Comparison of ENCODE assay signal across 8 cellular contexts in the genomic region with DNA sequence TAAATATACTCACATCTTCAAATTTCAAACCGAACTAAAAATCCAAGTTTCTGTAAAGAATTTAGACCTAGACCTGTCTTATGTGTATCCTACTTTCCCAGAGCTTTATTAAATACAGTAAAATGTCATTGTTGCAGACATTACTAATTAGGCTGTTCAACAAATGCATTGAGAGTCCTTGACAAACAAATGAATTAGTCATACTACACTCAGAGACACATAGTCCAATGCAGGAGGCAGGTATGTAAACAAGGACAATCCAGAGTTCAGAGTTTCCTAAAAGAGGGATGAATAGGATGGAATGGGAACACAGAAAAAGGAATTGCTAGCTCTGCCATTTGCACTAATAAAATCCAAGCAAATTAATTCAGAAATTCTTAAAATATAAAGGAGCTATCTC. TPM values are rescaled to one million over a fixed set of nuclear protein-coding genes. Genes with fewer than 3 reads are reported as not detected.
DNase-seq lines count a peak whose midpoint lies in the region; ATAC-seq and TF ChIP-seq lines count a peak whose summit lies in the region.
"Had no signal": no experiment of that assay in that cellular context is flagged by ENCODE, and none has a peak within 500 bp of the region (broad histone marks: within the 10 kb centered on the region; RNA-seq: fewer than 3 reads in every experiment).

No MANE protein-coding gene starts in this region.

- no peak for ATAC-seq in GM23338
- no peak for ATAC-seq in psoas muscle
- no peak for ATAC-seq in GM18498 (IDR thresholded peaks at IDR 0.05; ENCODE audit: unreplicated experiment)
- no peak for ATAC-seq in upper lobe of left lung (ENCODE audit: low FRiP score in 2 of 2)
- ATAC-seq in HG02884 (IDR thresholded peaks at IDR 0.05; ENCODE audit: unreplicated experiment): no peak

- peaks cover 6% of the 10 kb centered on the region; the same call in 1 of the 2 replicates for H3K79me2 ChIP-seq in GM23338 (replicated peaks; ENCODE audit: insufficient read depth)

- no peak overlapping the region for H3K4me2 ChIP-seq in GM23338

- no peak overlapping the region for H3K27ac Mint-ChIP-seq in GM23338

- no peaks in the 10 kb centered on the region for H3K9me2 ChIP-seq in GM23338 (ENCODE audit: insufficient read depth)

- H4K20me1 ChIP-seq in GM23338 (replicated peaks; ENCODE audit: insufficient read depth): peaks cover 13% of the 10 kb centered on the region

- H3K4me1 Mint-ChIP-seq in GM23338: peaks cover 22% of the 10 kb centered on the region

- H3K4me3 ChIP-seq in GM23338 (no peak overlapping the region), dorsolateral prefrontal cortex (peak overlapping the region in 14 of 59 donors; percentile 59 to 92 (median 86)), psoas muscle (peak overlapping the region; percentile 91), upper lobe of left lung (no peak overlapping the region)

- 61 to 69% (median 68%) methylated on average over 1 of the region's 1 CpG for WGBS in psoas muscle, 3 donors
- WGBS in upper lobe of left lung, 2 donors: 87 to 90% methylated on average over 1 of the region's 1 CpG

- no peak for TF ChIP-seq EP300 in upper lobe of left lung (IDR thresholded peaks at IDR 0.05)

- H2AFZ ChIP-seq in GM23338: no peak overlapping the region

- H3K9me3 ChIP-seq in psoas muscle: no peaks in the 10 kb centered on the region
- H3K9me3 ChIP-seq in upper lobe of left lung: no peaks in the 10 kb centered on the region

- peak overlapping the region; percentile 93 for H3K4me3 Mint-ChIP-seq in GM23338

- peaks cover 23% of the 10 kb centered on the region for H3K4me1 ChIP-seq in GM23338 (ENCODE audit: insufficient read depth)
- H3K4me1 ChIP-seq in psoas muscle: peaks cover 26% of the 10 kb centered on the region
- peaks cover 12 to 28% (median 16%) of the 10 kb centered on the region in 4 donors for H3K4me1 ChIP-seq in upper lobe of left lung

- no peak for DNase-seq in GM23338 (ENCODE audit: low spot score)
- DNase-seq in NCI-H2029 (lab: John Stamatoyannopoulos, UW): peak; percentile 61
- no peak for DNase-seq in dorsolateral prefrontal cortex
- no peak for DNase-seq in psoas muscle
- no peak for DNase-seq in upper lobe of left lung
- DNase-seq: foreskin melanocyte had no signal

- H3K27ac ChIP-seq in GM23338 (ENCODE audit: low read depth) (no peak overlapping the region), dorsolateral prefrontal cortex (peak overlapping the region in 30 of 59 donors; percentile 4 to 98 (median 96)), psoas muscle (peak overlapping the region; percentile 99), upper lobe of left lung (no peak overlapping the region)

- intact Hi-C loops in dorsolateral prefrontal cortex (cut with DNase I): loop anchor here (2.0 to 5.0 kb wide), 5 partner anchors 56 to 181 kb away; a partner anchor contains a TSS
- intact Hi-C loops in psoas muscle (cut with DNase I): loop anchor here (2.0 to 5.0 kb wide), 3 partner anchors 41 to 179 kb away; a partner anchor contains a TSS

- no peaks in the 10 kb centered on the region for H3K9me3 Mint-ChIP-seq in GM23338

- H3K27me3 Mint-ChIP-seq in GM23338 (ENCODE audit: insufficient read depth, low read depth, poor library complexity): peaks cover 27% of the 10 kb centered on the region

- H3K27me3 ChIP-seq in GM23338 (ENCODE audit: insufficient read depth): peaks cover 76% of the 10 kb centered on the region
- H3K27me3 ChIP-seq in dorsolateral prefrontal cortex: no peaks in the 10 kb centered on the region
- no peaks in the 10 kb centered on the region for H3K27me3 ChIP-seq in psoas muscle (ENCODE audit: insufficient read depth in 3 of 3, low read length in 2 of 3)
- no peaks in the 10 kb centered on the region for H3K27me3 ChIP-seq in upper lobe of left lung

- no peak for TF ChIP-seq POLR2A in upper lobe of left lung (IDR thresholded peaks at IDR 0.05)

- no peaks in the 10 kb centered on the region; the same call in 2 of the 3 replicates for H3K36me3 Mint-ChIP-seq in GM23338 (ENCODE audit: low read depth)

- TF ChIP-seq CTCF in GM23338 (conservative IDR thresholded peaks at IDR 0.05; ENCODE audit: low read depth in 2 of 2): no peak
- TF ChIP-seq CTCF in dorsolateral prefrontal cortex (IDR thresholded peaks at IDR 0.05 in 54 of 56, conservative IDR thresholded peaks at IDR 0.05 in 2 of 56; ENCODE audit: low read depth in 1 of 56, partially characterized antibody in 56 of 56): no peak
- no peak for TF ChIP-seq CTCF in psoas muscle (IDR thresholded peaks at IDR 0.05)
- TF ChIP-seq CTCF in upper lobe of left lung (IDR thresholded peaks at IDR 0.05): no peak

- H3K36me3 ChIP-seq in GM23338 (ENCODE audit: insufficient read depth) (no peaks in the 10 kb centered on the region), psoas muscle (ENCODE audit: insufficient read depth in 1 of 2, low read depth in 1 of 2) (peaks cover 0 to 4% of the 10 kb centered on the region in 2 donors), upper lobe of left lung (no peaks in the 10 kb centered on the region)

- H3F3A ChIP-seq in GM23338 (replicated peaks; ENCODE audit: low read depth): peaks cover 11% of the 10 kb centered on the region; the same call in 1 of the 2 replicates

TF ChIP-seq in GM23338, 12 proteins besides CTCF, POLR2A, EP300 and RAD21 (continues in another document):
- TF ChIP-seq EZH2 (IDR thresholded peaks at IDR 0.05; ENCODE audit: low read depth, unreplicated experiment) (no peak), ZNF331 (CRISPR knock-in tag; IDR thresholded peaks at IDR 0.05; ENCODE audit: low read depth) (no peak), JUNB (IDR thresholded peaks at IDR 0.05; ENCODE audit: unreplicated experiment) (no peak), ZNF114 (CRISPR knock-in tag; IDR thresholded peaks at IDR 0.05) (no peak), CREB1 (CRISPR knock-in tag; IDR thresholded peaks at IDR 0.05; ENCODE audit: low read depth) (no peak)
- TF ChIP-seq, protein P1, sequence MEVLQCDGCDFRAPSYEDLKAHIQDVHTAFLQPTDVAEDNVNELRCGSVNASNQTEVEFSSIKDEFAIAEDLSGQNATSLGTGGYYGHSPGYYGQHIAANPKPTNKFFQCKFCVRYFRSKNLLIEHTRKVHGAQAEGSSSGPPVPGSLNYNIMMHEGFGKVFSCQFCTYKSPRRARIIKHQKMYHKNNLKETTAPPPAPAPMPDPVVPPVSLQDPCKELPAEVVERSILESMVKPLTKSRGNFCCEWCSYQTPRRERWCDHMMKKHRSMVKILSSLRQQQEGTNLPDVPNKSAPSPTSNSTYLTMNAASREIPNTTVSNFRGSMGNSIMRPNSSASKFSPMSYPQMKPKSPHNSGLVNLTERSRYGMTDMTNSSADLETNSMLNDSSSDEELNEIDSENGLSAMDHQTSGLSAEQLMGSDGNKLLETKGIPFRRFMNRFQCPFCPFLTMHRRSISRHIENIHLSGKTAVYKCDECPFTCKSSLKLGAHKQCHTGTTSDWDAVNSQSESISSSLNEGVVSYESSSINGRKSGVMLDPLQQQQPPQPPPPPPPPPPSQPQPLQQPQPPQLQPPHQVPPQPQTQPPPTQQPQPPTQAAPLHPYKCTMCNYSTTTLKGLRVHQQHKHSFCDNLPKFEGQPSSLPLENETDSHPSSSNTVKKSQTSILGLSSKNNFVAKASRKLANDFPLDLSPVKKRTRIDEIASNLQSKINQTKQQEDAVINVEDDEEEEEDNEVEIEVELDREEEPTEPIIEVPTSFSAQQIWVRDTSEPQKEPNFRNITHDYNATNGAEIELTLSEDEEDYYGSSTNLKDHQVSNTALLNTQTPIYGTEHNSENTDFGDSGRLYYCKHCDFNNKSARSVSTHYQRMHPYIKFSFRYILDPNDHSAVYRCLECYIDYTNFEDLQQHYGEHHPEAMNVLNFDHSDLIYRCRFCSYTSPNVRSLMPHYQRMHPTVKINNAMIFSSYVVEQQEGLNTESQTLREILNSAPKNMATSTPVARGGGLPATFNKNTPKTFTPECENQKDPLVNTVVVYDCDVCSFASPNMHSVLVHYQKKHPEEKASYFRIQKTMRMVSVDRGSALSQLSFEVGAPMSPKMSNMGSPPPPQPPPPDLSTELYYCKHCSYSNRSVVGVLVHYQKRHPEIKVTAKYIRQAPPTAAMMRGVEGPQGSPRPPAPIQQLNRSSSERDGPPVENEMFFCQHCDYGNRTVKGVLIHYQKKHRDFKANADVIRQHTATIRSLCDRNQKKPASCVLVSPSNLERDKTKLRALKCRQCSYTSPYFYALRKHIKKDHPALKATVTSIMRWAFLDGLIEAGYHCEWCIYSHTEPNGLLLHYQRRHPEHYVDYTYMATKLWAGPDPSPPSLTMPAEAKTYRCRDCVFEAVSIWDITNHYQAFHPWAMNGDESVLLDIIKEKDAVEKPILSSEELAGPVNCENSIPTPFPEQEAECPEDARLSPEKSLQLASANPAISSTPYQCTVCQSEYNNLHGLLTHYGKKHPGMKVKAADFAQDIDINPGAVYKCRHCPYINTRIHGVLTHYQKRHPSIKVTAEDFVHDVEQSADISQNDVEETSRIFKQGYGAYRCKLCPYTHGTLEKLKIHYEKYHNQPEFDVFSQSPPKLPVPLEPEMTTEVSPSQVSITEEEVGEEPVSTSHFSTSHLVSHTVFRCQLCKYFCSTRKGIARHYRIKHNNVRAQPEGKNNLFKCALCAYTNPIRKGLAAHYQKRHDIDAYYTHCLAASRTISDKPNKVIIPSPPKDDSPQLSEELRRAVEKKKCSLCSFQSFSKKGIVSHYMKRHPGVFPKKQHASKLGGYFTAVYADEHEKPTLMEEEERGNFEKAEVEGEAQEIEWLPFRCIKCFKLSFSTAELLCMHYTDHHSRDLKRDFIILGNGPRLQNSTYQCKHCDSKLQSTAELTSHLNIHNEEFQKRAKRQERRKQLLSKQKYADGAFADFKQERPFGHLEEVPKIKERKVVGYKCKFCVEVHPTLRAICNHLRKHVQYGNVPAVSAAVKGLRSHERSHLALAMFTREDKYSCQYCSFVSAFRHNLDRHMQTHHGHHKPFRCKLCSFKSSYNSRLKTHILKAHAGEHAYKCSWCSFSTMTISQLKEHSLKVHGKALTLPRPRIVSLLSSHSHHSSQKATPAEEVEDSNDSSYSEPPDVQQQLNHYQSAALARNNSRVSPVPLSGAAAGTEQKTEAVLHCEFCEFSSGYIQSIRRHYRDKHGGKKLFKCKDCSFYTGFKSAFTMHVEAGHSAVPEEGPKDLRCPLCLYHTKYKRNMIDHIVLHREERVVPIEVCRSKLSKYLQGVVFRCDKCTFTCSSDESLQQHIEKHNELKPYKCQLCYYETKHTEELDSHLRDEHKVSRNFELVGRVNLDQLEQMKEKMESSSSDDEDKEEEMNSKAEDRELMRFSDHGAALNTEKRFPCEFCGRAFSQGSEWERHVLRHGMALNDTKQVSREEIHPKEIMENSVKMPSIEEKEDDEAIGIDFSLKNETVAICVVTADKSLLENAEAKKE (CRISPR knock-in tag; IDR thresholded peaks at IDR 0.05): no peak

RNA-seq across cellular contexts. Expression of a gene that starts 1.6 kb away (rescaled TPM):
- 6.0 and 7.2 TPM in 2 replicates for total RNA-seq in GM23338 (2014; rRNA removed; shearing (Covaris generic))
- polyA plus RNA-seq in GM23338 (2016; fragmentation: Nextera tagmentation; extraction: Ambion mirVana) (1.9 and 2.3 TPM in 2 replicates), psoas muscle (100 to 1,000 TPM in 2 of 3 donors, 10 to 100 TPM in 1; 52.4 to 596 (median 201) TPM)
- total RNA-seq in dorsolateral prefrontal cortex (10 to 100 TPM; 28.2 to 54.6 (median 39.0) TPM), psoas muscle (100 to 1,000 TPM; 158 to 532 (median 327) TPM), upper lobe of left lung (10 to 100 TPM; 19.9 to 30.4 (median 22.8) TPM)

Comparison
In these comparisons a context has a peak if more than half of its experiments do, and no peak if none do; other contexts are left out.
1. H3K27ac ChIP-seq: peak in dorsolateral prefrontal cortex (30 of 59) and psoas muscle (single experiment); none in GM23338 (single experiment) and upper lobe of left lung (0 of 4).